ENCODE assay signal across 2 cellular contexts in the genomic region with DNA sequence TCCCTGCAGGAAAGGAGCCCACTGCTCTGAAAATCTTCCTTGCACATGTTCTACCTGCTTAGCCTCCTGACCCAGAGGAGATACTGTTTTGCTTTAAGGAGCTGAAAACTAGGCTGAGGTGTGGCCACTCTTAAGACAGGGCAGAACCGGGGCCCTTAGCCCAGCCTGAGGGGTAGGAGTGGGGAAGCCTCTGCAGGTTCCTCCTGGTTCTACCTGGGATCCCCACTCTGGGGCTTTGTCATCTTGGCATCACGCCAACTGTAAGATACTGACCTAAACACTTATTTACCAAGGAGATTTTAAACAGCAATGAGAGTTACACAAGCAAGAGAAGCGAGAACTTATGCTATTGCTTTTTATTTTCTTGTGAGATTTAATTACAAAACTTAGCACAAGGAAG.
TF ChIP-seq lines count a peak whose summit lies in the region.

No MANE protein-coding gene starts in this region.

TF ChIP-seq in IMR-90, 13 proteins besides CTCF, POLR2A, EP300 and RAD21:
- TF ChIP-seq NFE2L2 (IDR thresholded peaks at IDR 0.05; ENCODE audit: low read depth, low read length) (no peak), SMC3 (IDR thresholded peaks at IDR 0.05; ENCODE audit: low read depth, low read length) (no peak), RFX5 (IDR thresholded peaks at IDR 0.05; ENCODE audit: low read depth, low read length) (no peak)
TF ChIP-seq in IMR-90: peak in this region for 0.

TF ChIP-seq in GM12878, 131 proteins besides CTCF, POLR2A, EP300 and RAD21:
- TF ChIP-seq TCF3 (IDR thresholded peaks at IDR 0.05; ENCODE audit: borderline replicate concordance, insufficient read depth, low read depth, low read length) (no peak), SMAD1 (IDR thresholded peaks at IDR 0.05; ENCODE audit: low read depth, partially characterized antibody) (peak; percentile 50)
